ENCODE assay signal across 8 cellular contexts in genomic region chr13:27132538-27132937, GRCh38. TPM values are rescaled to one million over a fixed set of nuclear protein-coding genes. Genes with fewer than 3 reads are reported as not detected.
DNase-seq lines count a peak whose midpoint lies in the region; ATAC-seq lines count a peak whose summit lies in the region.

No MANE protein-coding gene starts in this region.

- peak overlapping the region; percentile 73 for H3K4me3 ChIP-seq in CD4-positive, CD25-positive, alpha-beta regulatory T cell (ENCODE audit: low read depth, low read length)

- peak in 1 of 2 donors; percentile 4 for ATAC-seq in CD4-positive, CD25-positive, alpha-beta regulatory T cell (ENCODE audit: low read depth in 2 of 2)
- ATAC-seq in GM18867 (IDR thresholded peaks at IDR 0.05; ENCODE audit: unreplicated experiment) (peak; percentile 42), HG02870 (IDR thresholded peaks at IDR 0.05; ENCODE audit: unreplicated experiment) (peak; percentile 42)
- ATAC-seq in activated T-cell treated with anti-CD3 and anti-CD28 coated beads, Interleukin-2, amount 50 U/mL, for 72 hours (replicated peaks in 1 of 2) = peak; percentile 40 to 68

- peak overlapping the region; percentile 95 for H3K27ac ChIP-seq in CD4-positive, CD25-positive, alpha-beta regulatory T cell (ENCODE audit: insufficient read depth, low read length, poor library complexity, severe bottlenecking)

- peaks cover 6% of the 10 kb centered on the region for H3K36me3 Mint-ChIP-seq in CD4-positive, CD25-positive, alpha-beta regulatory T cell
- peaks cover 3 to 7% of the 10 kb centered on the region in 2 donors for H3K36me3 Mint-ChIP-seq in activated T-cell treated with anti-CD3 and anti-CD28 coated beads, Interleukin-2, amount 50 U/mL, for 72 hours (ENCODE audit: insufficient read depth in 2 of 2)

- no peaks in the 10 kb centered on the region for H3K36me3 ChIP-seq in CD4-positive, CD25-positive, alpha-beta regulatory T cell (ENCODE audit: control insufficient read depth, insufficient read depth, low read length)

- peak overlapping the region; percentile 84 to 92 (median 86) for H3K27ac Mint-ChIP-seq in CD4-positive, CD25-positive, alpha-beta regulatory T cell
- H3K27ac Mint-ChIP-seq in activated T-cell treated with anti-CD3 and anti-CD28 coated beads, Interleukin-2, amount 50 U/mL, for 72 hours = peak overlapping the region; percentile 98

- H3K4me1 ChIP-seq in CD4-positive, CD25-positive, alpha-beta regulatory T cell (ENCODE audit: control insufficient read depth, insufficient read depth, low read length, poor library complexity, severe bottlenecking) = peaks cover 46% of the 10 kb centered on the region

- H3K4me1 Mint-ChIP-seq in CD4-positive, CD25-positive, alpha-beta regulatory T cell = peaks cover 53 to 89% (median 68%) of the 10 kb centered on the region in 4 donors
- H3K4me1 Mint-ChIP-seq in activated T-cell treated with anti-CD3 and anti-CD28 coated beads, Interleukin-2, amount 50 U/mL, for 72 hours (ENCODE audit: low read depth) = peaks cover 84% of the 10 kb centered on the region

- peaks cover 0 to 1% of the 10 kb centered on the region in 2 experiments for H3K9me3 ChIP-seq in CD4-positive, CD25-positive, alpha-beta regulatory T cell (ENCODE audit: control insufficient read depth in 2 of 2, low read length in 2 of 2)

- peaks cover 0 to 10% (median 0%) of the 10 kb centered on the region in 7 donors for H3K9me3 Mint-ChIP-seq in CD4-positive, CD25-positive, alpha-beta regulatory T cell
- H3K9me3 Mint-ChIP-seq in activated T-cell treated with anti-CD3 and anti-CD28 coated beads, Interleukin-2, amount 50 U/mL, for 72 hours = peaks cover 3% of the 10 kb centered on the region in 2 donors

- peak overlapping the region; percentile 8 to 58 (median 50) for H3K4me3 Mint-ChIP-seq in CD4-positive, CD25-positive, alpha-beta regulatory T cell
- H3K4me3 Mint-ChIP-seq in activated T-cell treated with anti-CD3 and anti-CD28 coated beads, Interleukin-2, amount 50 U/mL, for 72 hours = peak overlapping the region; percentile 73 to 88

- in situ Hi-C loops in G401 (cut with HindIII; ENCODE audit: low sequenced_read_pairs) = no loop called here

- H3K27me3 Mint-ChIP-seq in CD4-positive, CD25-positive, alpha-beta regulatory T cell = no peaks in the 10 kb centered on the region
- no peaks in the 10 kb centered on the region for H3K27me3 Mint-ChIP-seq in activated T-cell treated with anti-CD3 and anti-CD28 coated beads, Interleukin-2, amount 50 U/mL, for 72 hours (ENCODE audit: low read depth)

- H3K27me3 ChIP-seq in CD4-positive, CD25-positive, alpha-beta regulatory T cell (ENCODE audit: control insufficient read depth, insufficient read depth, low read length) = no peaks in the 10 kb centered on the region

- DNase-seq in CD4-positive, CD25-positive, alpha-beta regulatory T cell = peak in 1 of 3 donors; percentile 80
- DNase-seq in activated T-cell treated with anti-CD3 and anti-CD28 coated beads, Interleukin-2, amount 50 U/mL, for 72 hours = peak; percentile 32 to 48
- DNase-seq in GM03348 (ENCODE audit: low spot score) = no peak
- no peak for DNase-seq in NOMO-1 treated with dmso at 0.1 percent for 144 hours (lab: John Stamatoyannopoulos, UW; ENCODE audit: unreplicated experiment)
- no peak for DNase-seq in G401 (ENCODE audit: low spot score)
- no peak for DNase-seq in C1 segment of cervical spinal cord (lab: John Stamatoyannopoulos, UW)

RNA-seq across cellular contexts. Expression of gene USP12, which starts 39.1 kb away (rescaled TPM):
- 67.6 TPM for total RNA-seq in CD4-positive, CD25-positive, alpha-beta regulatory T cell
- 10 to 100 TPM; 13.5 to 20.7 (median 15.6) TPM for polyA plus RNA-seq in CD4-positive, CD25-positive, alpha-beta regulatory T cell
- 10 to 100 TPM; 39.6 to 57.3 TPM for total RNA-seq in activated T-cell treated with anti-CD3 and anti-CD28 coated beads, Interleukin-2, amount 50 U/mL, for 72 hours
- total RNA-seq in G401 (2014; rRNA removed; shearing (Covaris generic)) = 7.0 and 13.6 TPM in 2 replicates

Comparison
In these comparisons a context has a peak if more than half of its experiments do, and no peak if none do; other contexts are left out.
1. DNase-seq: peak in activated T-cell treated with anti-CD3 and anti-CD28 coated beads, Interleukin-2, amount 50 U/mL, for 72 hours (2 of 2); none in GM03348 (single experiment), NOMO-1 treated with dmso at 0.1 percent for 144 hours (single experiment), G401 (single experiment) and C1 segment of cervical spinal cord (0 of 14).